In genomic region chr2:224027070-224027469, GRCh38 we compare ENCODE assay signal across 13 cellular contexts. TPM values are rescaled to one million over a fixed set of nuclear protein-coding genes. Genes with fewer than 3 reads are reported as not detected.
DNase-seq lines count a peak whose midpoint lies in the region; ATAC-seq, FAIRE-seq and TF ChIP-seq lines count a peak whose summit lies in the region.
"Had no signal": no experiment of that assay in that cellular context is flagged by ENCODE, and none has a peak within 500 bp of the region (broad histone marks: within the 10 kb centered on the region; RNA-seq: fewer than 3 reads in every experiment).

No MANE protein-coding gene starts in this region.

- 0 out of 2 replicates have a peak overlapping the region, but pooled peaks have one; percentile 44 for H3K18ac ChIP-seq in H1 (ENCODE audit: extremely low read depth, low read length)

- H3K9me3 ChIP-seq in H1 (ENCODE audit: insufficient read depth in 2 of 2, low read depth in 1 of 2, low read length in 1 of 2) = no peaks in the 10 kb centered on the region
- H3K9me3 ChIP-seq: adrenal gland, Peyer's patch had no signal

- no peak overlapping the region for H3K56ac ChIP-seq in H1 (replicated peaks; ENCODE audit: insufficient read length, low read depth, low read length)

- peaks cover 0 to 24% of the 10 kb centered on the region in 2 experiments; a peak in 1 of 4 replicates for H3K79me2 ChIP-seq in H1 (ENCODE audit: control insufficient read depth in 1 of 2, insufficient read depth in 2 of 2, low read length in 2 of 2)

- 0 out of 2 replicates have a peak overlapping the region, but pooled peaks have one; percentile 10 for H2BK12ac ChIP-seq in H1 (ENCODE audit: low read depth, low read length)

- intact Hi-C loops in natural killer cell (cut with micrococcal nuclease) = no loop called here

- no peak overlapping the region for H3K4me3 Mint-ChIP-seq in natural killer cell
- no peak overlapping the region for H3K4me3 Mint-ChIP-seq in natural killer cell treated with Interleukin-12 subunit alpha and Interleukin-12 subunit beta and Interleukin-15 and Interleukin-18, amount 100 ng/mL, for 72 hours
- no peak overlapping the region for H3K4me3 Mint-ChIP-seq in stimulated activated naive CD8-positive, alpha-beta T cell treated with anti-CD3 and anti-CD28 coated beads, Interleukin-15, amount 100 ng/mL, for 72 hours
- H3K4me3 Mint-ChIP-seq: neural crest cell had no signal

- peaks cover 47 to 56% of the 10 kb centered on the region in 2 donors for H3K4me1 Mint-ChIP-seq in natural killer cell
- peaks cover 25 to 40% of the 10 kb centered on the region in 2 donors for H3K4me1 Mint-ChIP-seq in natural killer cell treated with Interleukin-12 subunit alpha and Interleukin-12 subunit beta and Interleukin-15 and Interleukin-18, amount 100 ng/mL, for 72 hours (ENCODE audit: low read depth in 2 of 2)
- H3K4me1 Mint-ChIP-seq in stimulated activated naive CD8-positive, alpha-beta T cell treated with anti-CD3 and anti-CD28 coated beads, Interleukin-15, amount 100 ng/mL, for 72 hours = peaks cover 91% of the 10 kb centered on the region

- no peak overlapping the region for H3K4ac ChIP-seq in H1 (replicated peaks; ENCODE audit: insufficient read length, low read depth, low read length)

- no peak overlapping the region for H2BK15ac ChIP-seq in H1 (ENCODE audit: low read length)

- H3K23ac ChIP-seq in H1 (ENCODE audit: insufficient read length) = no peak overlapping the region

- H3K9me3 Mint-ChIP-seq in natural killer cell = no peaks in the 10 kb centered on the region
- H3K9me3 Mint-ChIP-seq in natural killer cell treated with Interleukin-12 subunit alpha and Interleukin-12 subunit beta and Interleukin-15 and Interleukin-18, amount 100 ng/mL, for 72 hours = peaks cover 4% of the 10 kb centered on the region
- H3K9me3 Mint-ChIP-seq in stimulated activated naive CD8-positive, alpha-beta T cell treated with anti-CD3 and anti-CD28 coated beads, Interleukin-15, amount 100 ng/mL, for 72 hours = peaks cover 10 to 19% of the 10 kb centered on the region in 2 donors
- H3K9me3 Mint-ChIP-seq: neural crest cell had no signal

- 25% methylated on average over 5 of the region's 5 CpGs; no CpG with 5 or more reads in 1 of the 2 experiments for WGBS in H1 (ENCODE audit: extremely low coverage in 1 of 2, insufficient coverage in 1 of 2, insufficient read length in 1 of 2, insufficient replicate concordance in 2 of 2, low coverage in 1 of 2, low lambda C conversion rate in 2 of 2, missing lambda C conversion rate in 1 of 2), 2 experiments

- H3K79me1 ChIP-seq in H1 (ENCODE audit: low read depth, low read length) = no peaks in the 10 kb centered on the region; the same call in 1 of the 2 replicates

- peaks cover 0 to 7% (median 2%) of the 10 kb centered on the region in 4 experiments; a peak in 2 of 8 replicates for H3K36me3 ChIP-seq in H1 (ENCODE audit: control insufficient read depth in 2 of 4, insufficient read depth in 4 of 4, low read length in 3 of 4)
- H3K36me3 ChIP-seq: adrenal gland, Peyer's patch had no signal

- H2BK120ac ChIP-seq in H1 (replicated peaks; ENCODE audit: low read depth, low read length) = no peak overlapping the region

- TF ChIP-seq EP300 in H1 (IDR thresholded peaks at IDR 0.05; ENCODE audit: borderline replicate concordance in 1 of 2, low read depth in 2 of 2, low read length in 2 of 2) = peak in 1 of 2 experiments; percentile 20; a peak in 1 of 3 replicates

- no peak overlapping the region for H4K91ac ChIP-seq in H1 (replicated peaks; ENCODE audit: insufficient read length, low read length)

- H2AK5ac ChIP-seq in H1 (ENCODE audit: low read depth, low read length) = 0 out of 2 replicates have a peak overlapping the region, but pooled peaks have one; percentile 1

- DNase-seq in natural killer cell (no peak), NCI-H82 treated with DMSO at 0.1 percent for 48 hours (lab: John Stamatoyannopoulos, UW; ENCODE audit: unreplicated experiment) (peak; percentile 39), H1 (ENCODE audit: low read depth in 1 of 2, low spot score in 2 of 2) (peak; percentile 83 to 86), NCI-H446 (lab: John Stamatoyannopoulos, UW) (no peak)
- DNase-seq in natural killer cell treated with Interleukin-12 subunit alpha and Interleukin-12 subunit beta and Interleukin-15 and Interleukin-18, amount 100 ng/mL, for 72 hours (ENCODE audit: low spot score) = no peak
- DNase-seq in stimulated activated naive CD8-positive, alpha-beta T cell treated with anti-CD3 and anti-CD28 coated beads, Interleukin-15, amount 100 ng/mL, for 72 hours = no peak
- DNase-seq in stimulated activated CD4-positive, alpha-beta T cell treated with anti-CD3 and anti-CD28 coated beads, Interleukin-4, amount 100 ng/mL, for 1 hour = no peak
- DNase-seq: adrenal gland, head of caudate nucleus, Peyer's patch had no signal

- no peak for TF ChIP-seq CTCF in natural killer cell (IDR thresholded peaks at IDR 0.05)
- TF ChIP-seq CTCF in H1 (IDR thresholded peaks at IDR 0.05; ENCODE audit: control extremely low read depth in 1 of 3, insufficient read depth in 1 of 3, low read depth in 1 of 3, low read length in 3 of 3) = no peak

- no peak overlapping the region for H3K27ac ChIP-seq in H1 (ENCODE audit: low read depth, low read length)
- H3K27ac ChIP-seq: adrenal gland, C4-2B, Peyer's patch had no signal

- no peak for TF ChIP-seq RAD21 in H1 (IDR thresholded peaks at IDR 0.05 in 1 of 2, conservative IDR thresholded peaks at IDR 0.05 in 1 of 2; ENCODE audit: low read depth in 2 of 2, low read length in 2 of 2)

- no peak overlapping the region for H4K5ac ChIP-seq in H1 (ENCODE audit: insufficient read length, low read depth, low read length)

- ATAC-seq in natural killer cell = no peak
- ATAC-seq in natural killer cell treated with Interleukin-12 subunit alpha and Interleukin-12 subunit beta and Interleukin-15 and Interleukin-18, amount 100 ng/mL, for 72 hours = no peak
- no peak for ATAC-seq in stimulated activated naive CD8-positive, alpha-beta T cell treated with anti-CD3 and anti-CD28 coated beads, Interleukin-15, amount 100 ng/mL, for 72 hours
- no peak for ATAC-seq in GM21515 (IDR thresholded peaks at IDR 0.05; ENCODE audit: unreplicated experiment)

- peaks cover 0 to 5% (median 2%) of the 10 kb centered on the region in 4 experiments; a peak in 2 of 7 replicates for H3K27me3 ChIP-seq in H1 (replicated peaks in 1 of 4; ENCODE audit: control insufficient read depth in 3 of 4, extremely low read depth in 1 of 4, insufficient read depth in 3 of 4, low read length in 3 of 4)
- H3K27me3 ChIP-seq: adrenal gland, Peyer's patch had no signal

- H3K27me3 Mint-ChIP-seq in natural killer cell (ENCODE audit: low read depth in 2 of 2) = no peaks in the 10 kb centered on the region
- no peaks in the 10 kb centered on the region for H3K27me3 Mint-ChIP-seq in natural killer cell treated with Interleukin-12 subunit alpha and Interleukin-12 subunit beta and Interleukin-15 and Interleukin-18, amount 100 ng/mL, for 72 hours
- H3K27me3 Mint-ChIP-seq in stimulated activated naive CD8-positive, alpha-beta T cell treated with anti-CD3 and anti-CD28 coated beads, Interleukin-15, amount 100 ng/mL, for 72 hours = no peaks in the 10 kb centered on the region

- H4K8ac ChIP-seq in H1 (ENCODE audit: extremely low read depth, insufficient read depth, low read length) = no peak overlapping the region

- no peaks in the 10 kb centered on the region for H3K23me2 ChIP-seq in H1 (ENCODE audit: low read depth, low read length)

- CTCF ChIA-PET in H1 (lab: Charles Lee; ENCODE audit: partially characterized antibody) = interaction anchor here (0.9 to 3.1 kb wide), 6 partner anchors 9 to 55 kb away, joined by 3 to 13 read pairs (median 6); no protein-coding TSS in a partner anchor

- no peak overlapping the region for H3K14ac ChIP-seq in H1 (ENCODE audit: insufficient read length)

- TF ChIP-seq POLR2A in H1 (IDR thresholded peaks at IDR 0.05; ENCODE audit: control extremely low read depth in 1 of 2, low read depth in 2 of 2, low read length in 2 of 2) = no peak

- H4K20me1 ChIP-seq in H1 (replicated peaks in 1 of 2; ENCODE audit: control insufficient read depth in 1 of 2, insufficient read depth in 2 of 2, low read length in 2 of 2) = peaks cover 2 to 15% of the 10 kb centered on the region in 2 experiments

- H3K9ac ChIP-seq in H1 (replicated peaks in 1 of 4; ENCODE audit: extremely low read depth in 1 of 4, low read depth in 3 of 4, low read length in 3 of 4) = no peak overlapping the region

- H3K4me2 ChIP-seq in H1 (ENCODE audit: insufficient read depth in 1 of 2, low read depth in 2 of 2, low read length in 2 of 2) = peak overlapping the region; percentile 23 to 29; a peak in 3 of 4 replicates

- no peak overlapping the region for H2BK20ac ChIP-seq in H1 (ENCODE audit: low read length)

- peak overlapping the region in 1 of 4 experiments; percentile 25; a peak in 1 of 8 replicates for H3K4me3 ChIP-seq in H1 (ENCODE audit: extremely low read depth in 1 of 4, insufficient read depth in 2 of 4, low read depth in 3 of 4, low read length in 4 of 4)
- H3K4me3 ChIP-seq: adrenal gland, Peyer's patch had no signal

- H3K27ac Mint-ChIP-seq in natural killer cell = peak overlapping the region; percentile 91 to 97
- peak overlapping the region in 1 of 2 donors; percentile 82 for H3K27ac Mint-ChIP-seq in natural killer cell treated with Interleukin-12 subunit alpha and Interleukin-12 subunit beta and Interleukin-15 and Interleukin-18, amount 100 ng/mL, for 72 hours
- peak overlapping the region; percentile 87 to 90 for H3K27ac Mint-ChIP-seq in stimulated activated naive CD8-positive, alpha-beta T cell treated with anti-CD3 and anti-CD28 coated beads, Interleukin-15, amount 100 ng/mL, for 72 hours

- POLR2A ChIA-PET in H1 (lab: Charles Lee; ENCODE audit: partially characterized antibody) = interaction anchor here (0.7 to 1.3 kb wide), 5 partner anchors 8 to 17 kb away, joined by 3 to 5 read pairs (median 4); no protein-coding TSS in a partner anchor

- no peak overlapping the region for H2BK5ac ChIP-seq in H1 (ENCODE audit: low read depth, low read length)

- H3K4me1 ChIP-seq in H1 (replicated peaks in 1 of 4; ENCODE audit: control insufficient read depth in 3 of 4, insufficient read depth in 4 of 4, low read length in 3 of 4) = peaks cover 5 to 29% (median 21%) of the 10 kb centered on the region in 4 experiments
- H3K4me1 ChIP-seq: adrenal gland, Peyer's patch had no signal

- H2AFZ ChIP-seq in H1 (ENCODE audit: low read length) = no peak overlapping the region

- no peaks in the 10 kb centered on the region for H3K36me3 Mint-ChIP-seq in natural killer cell
- H3K36me3 Mint-ChIP-seq in natural killer cell treated with Interleukin-12 subunit alpha and Interleukin-12 subunit beta and Interleukin-15 and Interleukin-18, amount 100 ng/mL, for 72 hours = no peaks in the 10 kb centered on the region

- FAIRE-seq in H1 (lab: Jason Lieb, UNC) = peak; percentile 98

RNA-seq across cellular contexts. Expression of gene SERPINE2, which starts 12.0 kb away (rescaled TPM):
- 10 to 100 TPM in 1 of 3 donors, 1 to 10 TPM in 2; 3.5 to 14.6 (median 8.4) TPM for total RNA-seq in natural killer cell
- 1 to 10 TPM; 1.2 to 2.6 TPM for total RNA-seq in natural killer cell treated with Interleukin-12 subunit alpha and Interleukin-12 subunit beta and Interleukin-15 and Interleukin-18, amount 100 ng/mL, for 72 hours
- total RNA-seq in H1 (2021; fragmentation: NEBNext Ultra II Directional; extraction: Animal tissue kit (Norgen Biotek cat#: 25700)) = 76.0 and 76.4 TPM in 2 replicates
- 26.2 and 26.5 TPM in 2 replicates for polyA plus RNA-seq in H1 (2011; rRNA removed)
- polyA plus RNA-seq in H1 (2011; cell fraction: cytosol; rRNA removed) = 24.5 TPM
- 56.2 TPM for polyA plus RNA-seq in H1 (2011; cell fraction: nucleus; rRNA removed)
- polyA plus RNA-seq in H1 (2012, experiment 1 of 2) = 47.2 to 67.7 TPM (median 56.4 TPM) in 4 replicates
- 28.1 TPM for polyA plus RNA-seq in H1 (2012, experiment 2 of 2)
- polyA plus RNA-seq in H1 (2013, experiment 1 of 2) = 127 TPM
- polyA plus RNA-seq in H1 (2013, experiment 2 of 2) = 147 TPM
- 23.6 and 24.8 TPM in 2 replicates for polyA minus RNA-seq in H1 (2011; rRNA and poly(A)+ RNA removed)
- 19.4 TPM for polyA minus RNA-seq in H1 (2011; cell fraction: cytosol; rRNA and poly(A)+ RNA removed)
- 25.3 TPM for polyA minus RNA-seq in H1 (2011; cell fraction: nucleus; rRNA and poly(A)+ RNA removed)

Comparison
In these comparisons a context has a peak if more than half of its experiments do, and no peak if none do; other contexts are left out.
1. DNase-seq: peak in NCI-H82 treated with DMSO at 0.1 percent for 48 hours (single experiment) and H1 (2 of 2); none in natural killer cell (single experiment), natural killer cell treated with Interleukin-12 subunit alpha and Interleukin-12 subunit beta and Interleukin-15 and Interleukin-18, amount 100 ng/mL, for 72 hours (single experiment), stimulated activated naive CD8-positive, alpha-beta T cell treated with anti-CD3 and anti-CD28 coated beads, Interleukin-15, amount 100 ng/mL, for 72 hours (0 of 2), stimulated activated CD4-positive, alpha-beta T cell treated with anti-CD3 and anti-CD28 coated beads, Interleukin-4, amount 100 ng/mL, for 1 hour (single experiment) and NCI-H446 (0 of 2).